In genomic region chr12:68497702-68498101, GRCh38 we compare ENCODE assay signal across 9 cellular contexts.
DNase-seq lines count a peak whose midpoint lies in the region; ATAC-seq, FAIRE-seq and TF ChIP-seq lines count a peak whose summit lies in the region.
"Had no signal": no experiment of that assay in that cellular context is flagged by ENCODE, and none has a peak within 500 bp of the region (broad histone marks: within the 10 kb centered on the region; RNA-seq: fewer than 3 reads in every experiment).

No MANE protein-coding gene starts in this region.

- BruUV-seq in K562 (replicated peaks; lab: Mats Ljungman, UMichigan), result no TSS peak

- H3K4me3 ChIP-seq in K562, result no peak overlapping the region
- no peak overlapping the region for H3K4me3 ChIP-seq in osteoblast (ENCODE audit: insufficient read depth, low read length)

- H3K9me3 ChIP-seq in K562 (replicated peaks; ENCODE audit: control insufficient read depth, insufficient read depth, low read depth, low read length), result no peaks in the 10 kb centered on the region
- no peaks in the 10 kb centered on the region for H3K9me3 ChIP-seq in osteoblast (ENCODE audit: low read depth, low read length)

- no peaks in the 10 kb centered on the region for H3K9me1 ChIP-seq in K562 (ENCODE audit: control insufficient read depth, insufficient read depth, low read length)

- POLR2A ChIA-PET in K562 (lab: Yijun Ruan, JAX), result interaction anchor here (0.6 to 1.2 kb wide), 3 partner anchors 9 to 115 kb away, joined by 3 to 4 read pairs (median 3); no protein-coding TSS in a partner anchor

- TF ChIP-seq POLR2A in K562 (conservative IDR thresholded peaks at IDR 0.05), result no peak

- 6% methylated on average over 3 of the region's 3 CpGs for WGBS in K562 (ENCODE audit: insufficient coverage, low coverage, missing lambda C conversion rate)

- intact Hi-C loops in K562 (cut with micrococcal nuclease), result loop anchor here (10.0 kb wide), 1 partner anchor 143 kb away; no protein-coding TSS in a partner anchor

- H3K27ac ChIP-seq in K562 (ENCODE audit: extremely low read depth, low read depth, low read length) (no peak overlapping the region), osteoblast (ENCODE audit: low read depth, low read length) (peak overlapping the region; percentile 80)

- peaks cover 0 to 8% of the 10 kb centered on the region in 2 experiments; a peak in 3 of 5 replicates for H3K4me1 ChIP-seq in K562 (replicated peaks in 1 of 2; ENCODE audit: control insufficient read depth in 2 of 2, insufficient read depth in 2 of 2, low read length in 2 of 2)
- peaks cover 31% of the 10 kb centered on the region for H3K4me1 ChIP-seq in osteoblast (ENCODE audit: insufficient read depth, low read length)

- H3K9ac ChIP-seq in K562 (ENCODE audit: insufficient read depth in 1 of 2, low read depth in 2 of 2, low read length in 2 of 2), result no peak overlapping the region

- H3K4me2 ChIP-seq in K562 (ENCODE audit: insufficient read depth, low read length), result no peak overlapping the region
- H3K4me2 ChIP-seq in osteoblast (ENCODE audit: insufficient read depth, low read length), result peak overlapping the region; percentile 49

- in situ Hi-C loops in K562 (cut with MboI), result no loop called here

- TF ChIP-seq CTCF in K562 (IDR thresholded peaks at IDR 0.05 in 2 of 3, conservative IDR thresholded peaks at IDR 0.05 in 1 of 3; ENCODE audit: insufficient read depth in 2 of 3, low read depth in 1 of 3, low read length in 3 of 3), result no peak
- no peak for TF ChIP-seq CTCF in osteoblast (IDR thresholded peaks at IDR 0.05; ENCODE audit: extremely low read depth, low read depth, low read length)

- ATAC-seq in K562, result peak; percentile 73
- no peak for ATAC-seq in GM19463 (IDR thresholded peaks at IDR 0.05; ENCODE audit: unreplicated experiment)
- ATAC-seq in HG03469 (IDR thresholded peaks at IDR 0.05; ENCODE audit: unreplicated experiment), result no peak
- ATAC-seq in GM19035 (IDR thresholded peaks at IDR 0.05; ENCODE audit: unreplicated experiment), result no peak

- H4K20me1 ChIP-seq in K562 (replicated peaks; ENCODE audit: control insufficient read depth, insufficient read depth, low read length) (no peaks in the 10 kb centered on the region), osteoblast (ENCODE audit: insufficient read depth, low read length) (no peaks in the 10 kb centered on the region)

- DNase-seq in GM04503 (ENCODE audit: low read depth) (peak; percentile 100), OCI-M1 (lab: John Stamatoyannopoulos, UW) (peak; percentile 88), K562 (ENCODE audit: extremely low read depth in 1 of 4, low spot score in 3 of 4) (peak in 2 of 4 experiments; percentile 33 to 75), osteoblast (ENCODE audit: insufficient read length, low spot score, missing footprints) (peak; percentile 76), NCI-H2171 treated with DMSO at 0.1 percent for 48 hours (lab: John Stamatoyannopoulos, UW) (no peak)
- DNase-seq: NCI-H345 had no signal

- TF ChIP-seq RAD21 in K562 (CRISPR knock-in tag; conservative IDR thresholded peaks at IDR 0.05 in 1 of 2, IDR thresholded peaks at IDR 0.05 in 1 of 2), result peak in 1 of 2 experiments; percentile 21; a peak in 1 of 4 replicates

- H3K36me3 ChIP-seq in K562 (ENCODE audit: control insufficient read depth, insufficient read depth, low read length) (no peaks in the 10 kb centered on the region), osteoblast (ENCODE audit: insufficient read depth, low read length) (no peaks in the 10 kb centered on the region)

- H3K27me3 ChIP-seq in K562 (ENCODE audit: control insufficient read depth in 2 of 2, insufficient read depth in 2 of 2, low read length in 2 of 2) (peaks cover 7 to 20% of the 10 kb centered on the region in 2 experiments; a peak in 3 of 5 replicates), osteoblast (ENCODE audit: insufficient read depth, low read length) (no peaks in the 10 kb centered on the region)

- peak; percentile 50; the same call in 1 of the 2 replicates for TF ChIP-seq EP300 in K562 (IDR thresholded peaks at IDR 0.05; ENCODE audit: low read length)

- H3K79me2 ChIP-seq in K562 (ENCODE audit: control insufficient read depth, insufficient read depth, low read length) (no peaks in the 10 kb centered on the region), osteoblast (ENCODE audit: insufficient read depth, low read length) (no peaks in the 10 kb centered on the region)

- CTCF ChIA-PET in K562 (lab: Yijun Ruan, JAX; ENCODE audit: low intra/inter-chr PET ratio), result no interaction called here

- peak; percentile 85 for FAIRE-seq in K562 (lab: Jason Lieb, UNC)

- H2AFZ ChIP-seq in K562 (ENCODE audit: low read depth, low read length) (no peak overlapping the region), osteoblast (ENCODE audit: low read length) (no peak overlapping the region)

TF ChIP-seq in K562, 482 proteins besides CTCF, POLR2A, EP300 and RAD21 (continues in another document):
- TF ChIP-seq ESRRA (IDR thresholded peaks at IDR 0.05; ENCODE audit: borderline replicate concordance, low read depth), result peak; percentile 17; the same call in 1 of the 2 replicates
- TF ChIP-seq DIDO1 (tag; IDR thresholded peaks at IDR 0.05; ENCODE audit: low read depth), result no peak
- peak; percentile 55 for TF ChIP-seq PRDM10 (IDR thresholded peaks at IDR 0.05; ENCODE audit: partially characterized antibody)
- TF ChIP-seq TFAM (CRISPR knock-in tag; conservative IDR thresholded peaks at IDR 0.05), result no peak
- no peak for TF ChIP-seq SRSF7 (optimal IDR thresholded peaks at IDR 0.05; ENCODE audit: low read depth, low read length)
- TF ChIP-seq DPF2 (IDR thresholded peaks at IDR 0.05), result peak; percentile 75; the same call in 1 of the 2 replicates
- no peak for TF ChIP-seq SAFB (IDR thresholded peaks at IDR 0.05; ENCODE audit: borderline replicate concordance, low read depth, low read length)
- TF ChIP-seq, protein P1, sequence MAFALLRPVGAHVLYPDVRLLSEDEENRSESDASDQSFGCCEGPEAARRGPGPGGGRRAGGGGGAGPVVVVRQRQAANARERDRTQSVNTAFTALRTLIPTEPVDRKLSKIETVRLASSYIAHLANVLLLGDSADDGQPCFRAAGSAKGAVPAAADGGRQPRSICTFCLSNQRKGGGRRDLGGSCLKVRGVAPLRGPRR (CRISPR knock-in tag; IDR thresholded peaks at IDR 0.05), result no peak
- no peak for TF ChIP-seq CEBPG (CRISPR knock-in tag; IDR thresholded peaks at IDR 0.05)
- TF ChIP-seq CEBPG (tag; conservative IDR thresholded peaks at IDR 0.05 in 1 of 2, IDR thresholded peaks at IDR 0.05 in 1 of 2), result peak; percentile 34 to 37
- no peak for TF ChIP-seq BHLHE40 (IDR thresholded peaks at IDR 0.05; ENCODE audit: low read length)
- TF ChIP-seq RCOR1 (IDR thresholded peaks at IDR 0.05; ENCODE audit: borderline replicate concordance in 1 of 2, low read depth in 2 of 2, low read length in 2 of 2), result peak in 1 of 2 experiments; percentile 74; a peak in 1 of 4 replicates
- TF ChIP-seq GATAD2A (IDR thresholded peaks at IDR 0.05), result no peak
- TF ChIP-seq, protein P2, sequence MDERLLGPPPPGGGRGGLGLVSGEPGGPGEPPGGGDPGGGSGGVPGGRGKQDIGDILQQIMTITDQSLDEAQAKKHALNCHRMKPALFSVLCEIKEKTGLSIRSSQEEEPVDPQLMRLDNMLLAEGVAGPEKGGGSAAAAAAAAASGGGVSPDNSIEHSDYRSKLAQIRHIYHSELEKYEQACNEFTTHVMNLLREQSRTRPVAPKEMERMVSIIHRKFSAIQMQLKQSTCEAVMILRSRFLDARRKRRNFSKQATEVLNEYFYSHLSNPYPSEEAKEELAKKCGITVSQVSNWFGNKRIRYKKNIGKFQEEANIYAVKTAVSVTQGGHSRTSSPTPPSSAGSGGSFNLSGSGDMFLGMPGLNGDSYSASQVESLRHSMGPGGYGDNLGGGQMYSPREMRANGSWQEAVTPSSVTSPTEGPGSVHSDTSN (CRISPR knock-in tag; IDR thresholded peaks at IDR 0.05; ENCODE audit: low read depth), result no peak
- TF ChIP-seq, protein P2 (tag; conservative IDR thresholded peaks at IDR 0.05; ENCODE audit: low read depth), result peak; percentile 95
- peak; percentile 96 for TF ChIP-seq MEIS2 (IDR thresholded peaks at IDR 0.05; ENCODE audit: partially characterized antibody)
